Comparison of ENCODE assay signal across 17 cellular contexts in the genomic region with DNA sequence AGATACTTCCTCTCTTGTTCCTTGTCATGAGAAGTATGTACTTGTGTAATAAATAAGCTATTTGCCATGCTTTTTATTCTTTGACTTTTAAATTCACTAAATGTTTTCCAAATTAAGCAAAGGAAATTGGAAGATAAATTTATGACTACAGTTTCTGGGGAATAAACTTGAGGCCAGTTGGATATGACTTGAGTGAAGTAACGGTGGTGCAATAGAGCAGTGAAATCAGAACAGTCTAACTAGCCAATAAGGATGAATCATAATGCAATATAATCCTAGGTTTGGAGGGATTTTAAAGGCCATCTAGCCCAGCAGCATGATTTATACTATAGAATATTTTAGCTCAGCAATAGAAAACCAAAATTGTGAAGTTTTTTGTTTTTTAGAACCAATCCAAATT.
DNase-seq lines count a peak whose midpoint lies in the region; ATAC-seq, FAIRE-seq and TF ChIP-seq lines count a peak whose summit lies in the region.
"Had no signal": no experiment of that assay in that cellular context is flagged by ENCODE, and none has a peak within 500 bp of the region (broad histone marks: within the 10 kb centered on the region; RNA-seq: fewer than 3 reads in every experiment).

No MANE protein-coding gene starts in this region.

- peaks cover 42% of the 10 kb centered on the region for H3K4me1 Mint-ChIP-seq in chondrocyte (ENCODE audit: low read depth)
- H3K4me1 Mint-ChIP-seq: naive thymus-derived CD8-positive, alpha-beta T cell; stimulated activated naive CD8-positive, alpha-beta T cell treated with anti-CD3 and anti-CD28 coated beads, Interleukin-15, amount 100 ng/mL, for 72 hours had no signal

- no peaks in the 10 kb centered on the region for H3K27me3 Mint-ChIP-seq in chondrocyte (ENCODE audit: low read depth)

- intact Hi-C loops in Right ventricle myocardium inferior (cut with DNase I) (no loop called here), kidney (cut with DNase I) (no loop called here)

- no peaks in the 10 kb centered on the region for H3K4me1 ChIP-seq in right atrium auricular region
- no peaks in the 10 kb centered on the region for H3K4me1 ChIP-seq in kidney (ENCODE audit: control insufficient read depth in 1 of 2, insufficient read depth in 1 of 2, low read depth in 1 of 2, low read length in 2 of 2)
- H3K4me1 ChIP-seq: adrenal gland had no signal

- H3K36me3 ChIP-seq in right atrium auricular region: no peaks in the 10 kb centered on the region
- H3K36me3 ChIP-seq in kidney (ENCODE audit: control insufficient read depth in 1 of 2, insufficient read depth in 2 of 2, low read length in 2 of 2): no peaks in the 10 kb centered on the region
- H3K36me3 ChIP-seq: adrenal gland had no signal

- H3K27ac Mint-ChIP-seq in chondrocyte (ENCODE audit: unreplicated experiment): peak overlapping the region; percentile 89
- H3K27ac Mint-ChIP-seq: naive thymus-derived CD8-positive, alpha-beta T cell had no signal

- FAIRE-seq in kidney (lab: Jason Lieb, UNC): peak; percentile 19

- DNase-seq in Right ventricle myocardium inferior (ENCODE audit: missing footprints) (no peak), right atrium auricular region (ENCODE audit: low spot score) (no peak), chondrocyte (ENCODE audit: low spot score) (no peak), kidney (no peak), NOMO-1 (lab: John Stamatoyannopoulos, UW; ENCODE audit: unreplicated experiment in 2 of 2) (no peak), NCI-H1417 (lab: John Stamatoyannopoulos, UW) (no peak), HuH-7.5 (ENCODE audit: low spot score) (no peak)
- DNase-seq: 8988T; activated T-cell treated with anti-CD3 and anti-CD28 coated beads, Interleukin-2, amount 50 U/mL, for 48 hours; adrenal gland; left colon; naive thymus-derived CD8-positive, alpha-beta T cell; NK-92 treated with Interleukin-12 subunit alpha and Interleukin-12 subunit beta, amount 100 ng/mL, for 24 hours; SIG-M5; stimulated activated naive CD8-positive, alpha-beta T cell treated with anti-CD3 and anti-CD28 coated beads, Interleukin-15, amount 100 ng/mL, for 72 hours; T-helper 9 cell had no signal

- no peak overlapping the region for H3K4me3 Mint-ChIP-seq in chondrocyte (ENCODE audit: unreplicated experiment)
- H3K4me3 Mint-ChIP-seq: naive thymus-derived CD8-positive, alpha-beta T cell; stimulated activated naive CD8-positive, alpha-beta T cell treated with anti-CD3 and anti-CD28 coated beads, Interleukin-15, amount 100 ng/mL, for 72 hours had no signal

- TF ChIP-seq CTCF in right atrium auricular region (IDR thresholded peaks at IDR 0.05) (no peak), chondrocyte (IDR thresholded peaks at IDR 0.05) (no peak), kidney (IDR thresholded peaks at IDR 0.05; ENCODE audit: borderline replicate concordance, extremely low read depth, insufficient read depth) (no peak)

- H3K9me3 ChIP-seq in right atrium auricular region (no peaks in the 10 kb centered on the region), kidney (ENCODE audit: control insufficient read depth in 1 of 2, low read length in 2 of 2) (no peaks in the 10 kb centered on the region)
- H3K9me3 ChIP-seq: adrenal gland had no signal

- H3K9ac ChIP-seq in kidney (ENCODE audit: low read length in 2 of 2): no peak overlapping the region

- no peaks in the 10 kb centered on the region for H3K36me3 Mint-ChIP-seq in chondrocyte (ENCODE audit: low read depth)
- H3K36me3 Mint-ChIP-seq: naive thymus-derived CD8-positive, alpha-beta T cell had no signal

- H3K4me3 ChIP-seq in right atrium auricular region (no peak overlapping the region), kidney (ENCODE audit: low read length in 2 of 2) (no peak overlapping the region)
- H3K4me3 ChIP-seq: adrenal gland had no signal

- H3K9me3 Mint-ChIP-seq in chondrocyte (ENCODE audit: low read depth): peaks cover 2% of the 10 kb centered on the region

- H3K27me3 ChIP-seq in right atrium auricular region: no peaks in the 10 kb centered on the region
- H3K27me3 ChIP-seq: adrenal gland had no signal

- ATAC-seq in Right ventricle myocardium inferior: peak; percentile 72
- no peak for ATAC-seq in GM21717 (IDR thresholded peaks at IDR 0.05; ENCODE audit: unreplicated experiment)
- ATAC-seq: left colon; naive thymus-derived CD8-positive, alpha-beta T cell; stimulated activated naive CD8-positive, alpha-beta T cell treated with anti-CD3 and anti-CD28 coated beads, Interleukin-15, amount 100 ng/mL, for 72 hours had no signal

- peak overlapping the region in 1 of 2 donors; percentile 53 for H3K27ac ChIP-seq in right atrium auricular region
- H3K27ac ChIP-seq in kidney (ENCODE audit: low read depth in 2 of 2, low read length in 2 of 2): no peak overlapping the region
- H3K27ac ChIP-seq: adrenal gland had no signal
